Comparison of ENCODE assay signal across 1 cellular context in genomic region chr4:99857302-99857701, GRCh38.
TF ChIP-seq lines count a peak whose summit lies in the region.

No MANE protein-coding gene starts in this region.

TF ChIP-seq in K562, 482 proteins besides CTCF, POLR2A, EP300 and RAD21:
- TF ChIP-seq HDAC1 (IDR thresholded peaks at IDR 0.05) (no peak), CBX5 (IDR thresholded peaks at IDR 0.05; ENCODE audit: borderline replicate concordance, low read depth) (no peak), FOXJ2 (tag; IDR thresholded peaks at IDR 0.05) (no peak), ZSCAN29 (IDR thresholded peaks at IDR 0.05) (no peak), FOS (IDR thresholded peaks at IDR 0.05; ENCODE audit: extremely low read depth, insufficient read length) (no peak), ZNF311 (CRISPR knock-in tag; IDR thresholded peaks at IDR 0.05) (no peak), ZNF347 (CRISPR knock-in tag; IDR thresholded peaks at IDR 0.05; ENCODE audit: low read depth) (no peak), SFPQ (IDR thresholded peaks at IDR 0.05; ENCODE audit: low read depth, low read length) (no peak), ZNF277 (CRISPR knock-in tag; IDR thresholded peaks at IDR 0.05; ENCODE audit: borderline replicate concordance) (no peak), MED1 (CRISPR knock-in tag; IDR thresholded peaks at IDR 0.05; ENCODE audit: borderline replicate concordance) (no peak), MXI1 (IDR thresholded peaks at IDR 0.05; ENCODE audit: low read depth, low read length) (no peak), ZNF318 (IDR thresholded peaks at IDR 0.05; ENCODE audit: borderline replicate concordance in 1 of 2, low read depth in 1 of 2) (no peak), U2AF2 (optimal IDR thresholded peaks at IDR 0.05; ENCODE audit: low read depth, low read length) (no peak), PHF21A (IDR thresholded peaks at IDR 0.05; ENCODE audit: borderline replicate concordance, low read depth) (no peak), FUS (optimal IDR thresholded peaks at IDR 0.05; ENCODE audit: low read depth, low read length) (no peak), RBFOX2 (IDR thresholded peaks at IDR 0.05; ENCODE audit: low read depth, low read length) (no peak)
TF ChIP-seq in K562: peak in this region for 0.
